ENCODE assay signal across 1 cellular context in genomic region chr4:151673913-151674520, GRCh38.
TF ChIP-seq lines count a peak whose summit lies in the region.

No MANE protein-coding gene starts in this region.

TF ChIP-seq in WTC11, 78 proteins besides CTCF, POLR2A, EP300 and RAD21 (continued from another document):
- TF ChIP-seq HMGXB4 (CRISPR knock-in tag; IDR thresholded peaks at IDR 0.05) (no peak), STAT6 (CRISPR knock-in tag; conservative IDR thresholded peaks at IDR 0.05; ENCODE audit: low read depth) (no peak), JUN (CRISPR knock-in tag; IDR thresholded peaks at IDR 0.05) (no peak), ZNF416 (CRISPR knock-in tag; IDR thresholded peaks at IDR 0.05) (no peak), ATF3 (CRISPR knock-in tag; conservative IDR thresholded peaks at IDR 0.05) (no peak), NFE2L1 (CRISPR knock-in tag; IDR thresholded peaks at IDR 0.05) (no peak), ZNF532 (CRISPR knock-in tag; IDR thresholded peaks at IDR 0.05; ENCODE audit: borderline replicate concordance) (no peak), CDX4 (CRISPR knock-in tag; IDR thresholded peaks at IDR 0.05; ENCODE audit: borderline replicate concordance) (no peak)
TF ChIP-seq in WTC11: peak in this region for 0.
